1 cellular context compared by ENCODE assay signal in the genomic region with DNA sequence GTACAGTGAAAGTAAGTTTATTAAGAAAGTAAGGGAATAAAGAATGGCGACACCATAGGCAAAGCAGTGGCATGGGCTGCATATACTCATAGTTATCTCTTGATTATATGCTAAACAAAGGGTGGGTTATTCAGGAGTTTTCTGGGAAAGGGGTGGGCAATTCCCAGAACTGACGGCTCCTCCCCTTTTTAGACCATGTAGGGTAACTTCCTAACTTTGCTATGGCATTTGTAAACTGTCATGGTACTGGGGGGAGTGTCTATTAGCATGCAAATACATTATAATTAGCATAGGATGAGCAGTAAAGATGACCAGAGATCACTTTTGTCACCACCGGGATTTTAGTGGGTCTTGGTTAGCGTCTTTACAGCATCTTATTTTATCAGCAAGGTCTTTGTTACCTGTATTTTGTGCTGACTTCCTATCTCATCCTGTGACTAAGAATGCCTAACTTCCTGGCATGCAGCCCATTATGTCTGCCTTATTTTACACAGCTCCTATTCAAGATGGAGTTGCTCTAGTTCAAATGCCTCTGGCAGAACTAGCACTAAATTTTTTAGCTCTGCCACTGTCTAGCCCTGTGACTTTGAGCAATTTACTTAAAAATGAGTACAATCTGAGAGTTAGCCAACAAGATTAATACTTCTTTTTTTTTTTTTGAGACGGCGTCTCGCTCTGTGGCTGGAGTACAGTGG.
TF ChIP-seq lines count a peak whose summit lies in the region.

No MANE protein-coding gene starts in this region.

TF ChIP-seq in K562, 482 proteins besides CTCF, POLR2A, EP300 and RAD21 (continued from another document and continues in another):
- TF ChIP-seq TBP (optimal IDR thresholded peaks at IDR 0.05; ENCODE audit: low read depth, low read length) (no peak), ZNF696 (CRISPR knock-in tag; conservative IDR thresholded peaks at IDR 0.05) (no peak), NFIC (IDR thresholded peaks at IDR 0.05) (peak; percentile 80), ZNF668 (CRISPR knock-in tag; IDR thresholded peaks at IDR 0.05) (peak; percentile 93), MAFK (IDR thresholded peaks at IDR 0.05; ENCODE audit: low read length) (no peak), KLF6 (CRISPR knock-in tag; IDR thresholded peaks at IDR 0.05; ENCODE audit: borderline replicate concordance) (peak; percentile 82; the same call in 1 of the 2 replicates), KLF13 (tag; IDR thresholded peaks at IDR 0.05; ENCODE audit: borderline replicate concordance, low read depth) (peak; percentile 73), L3MBTL2 (IDR thresholded peaks at IDR 0.05) (no peak), ZKSCAN8 (CRISPR knock-in tag; IDR thresholded peaks at IDR 0.05) (no peak), ZNF551 (CRISPR knock-in tag; IDR thresholded peaks at IDR 0.05) (no peak), ELF2 (CRISPR knock-in tag; IDR thresholded peaks at IDR 0.05) (no peak), MCM3 (IDR thresholded peaks at IDR 0.05) (no peak), DDX20 (tag; IDR thresholded peaks at IDR 0.05; ENCODE audit: low read depth) (peak; percentile 94), RFX5 (IDR thresholded peaks at IDR 0.05; ENCODE audit: low read depth, low read length) (no peak), TEAD2 (tag; IDR thresholded peaks at IDR 0.05) (0 out of 2 replicates have a peak, but pooled peaks have one; percentile 36), POLR2B (IDR thresholded peaks at IDR 0.05; ENCODE audit: low read depth, partially characterized antibody) (no peak), SMAD4 (CRISPR knock-in tag; conservative IDR thresholded peaks at IDR 0.05) (peak; percentile 94), ZNF175 (CRISPR knock-in tag; IDR thresholded peaks at IDR 0.05; ENCODE audit: low read depth) (peak; percentile 81; the same call in 1 of the 2 replicates), ZSCAN29 (IDR thresholded peaks at IDR 0.05) (no peak), ZNF589 (CRISPR knock-in tag; IDR thresholded peaks at IDR 0.05; ENCODE audit: low read depth) (peak; percentile 80; the same call in 1 of the 2 replicates), NFIX (CRISPR knock-in tag; IDR thresholded peaks at IDR 0.05; ENCODE audit: low read depth) (0 out of 2 replicates have a peak, but pooled peaks have one; percentile 23), ZNF79 (CRISPR knock-in tag; IDR thresholded peaks at IDR 0.05; ENCODE audit: low read depth) (no peak), ZNF766 (CRISPR knock-in tag; conservative IDR thresholded peaks at IDR 0.05) (peak; percentile 56; the same call in 1 of the 2 replicates), RFX7 (CRISPR knock-in tag; IDR thresholded peaks at IDR 0.05) (no peak), NR4A1 (CRISPR knock-in tag; IDR thresholded peaks at IDR 0.05) (no peak), NR4A1 (tag; IDR thresholded peaks at IDR 0.05) (peak; percentile 94), PTRF (tag; IDR thresholded peaks at IDR 0.05) (peak; percentile 91)
- TF ChIP-seq, protein P1, sequence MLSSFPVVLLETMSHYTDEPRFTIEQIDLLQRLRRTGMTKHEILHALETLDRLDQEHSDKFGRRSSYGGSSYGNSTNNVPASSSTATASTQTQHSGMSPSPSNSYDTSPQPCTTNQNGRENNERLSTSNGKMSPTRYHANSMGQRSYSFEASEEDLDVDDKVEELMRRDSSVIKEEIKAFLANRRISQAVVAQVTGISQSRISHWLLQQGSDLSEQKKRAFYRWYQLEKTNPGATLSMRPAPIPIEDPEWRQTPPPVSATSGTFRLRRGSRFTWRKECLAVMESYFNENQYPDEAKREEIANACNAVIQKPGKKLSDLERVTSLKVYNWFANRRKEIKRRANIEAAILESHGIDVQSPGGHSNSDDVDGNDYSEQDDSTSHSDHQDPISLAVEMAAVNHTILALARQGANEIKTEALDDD (IDR thresholded peaks at IDR 0.05): peak; percentile 37; the same call in 1 of the 2 replicates
- TF ChIP-seq, protein P2, sequence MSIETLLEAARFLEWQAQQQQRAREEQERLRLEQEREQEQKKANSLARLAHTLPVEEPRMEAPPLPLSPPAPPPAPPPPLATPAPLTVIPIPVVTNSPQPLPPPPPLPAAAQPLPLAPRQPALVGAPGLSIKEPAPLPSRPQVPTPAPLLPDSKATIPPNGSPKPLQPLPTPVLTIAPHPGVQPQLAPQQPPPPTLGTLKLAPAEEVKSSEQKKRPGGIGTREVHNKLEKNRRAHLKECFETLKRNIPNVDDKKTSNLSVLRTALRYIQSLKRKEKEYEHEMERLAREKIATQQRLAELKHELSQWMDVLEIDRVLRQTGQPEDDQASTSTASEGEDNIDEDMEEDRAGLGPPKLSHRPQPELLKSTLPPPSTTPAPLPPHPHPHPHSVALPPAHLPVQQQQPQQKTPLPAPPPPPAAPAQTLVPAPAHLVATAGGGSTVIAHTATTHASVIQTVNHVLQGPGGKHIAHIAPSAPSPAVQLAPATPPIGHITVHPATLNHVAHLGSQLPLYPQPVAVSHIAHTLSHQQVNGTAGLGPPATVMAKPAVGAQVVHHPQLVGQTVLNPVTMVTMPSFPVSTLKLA (conservative IDR thresholded peaks at IDR 0.05): no peak
- TF ChIP-seq, protein P3, sequence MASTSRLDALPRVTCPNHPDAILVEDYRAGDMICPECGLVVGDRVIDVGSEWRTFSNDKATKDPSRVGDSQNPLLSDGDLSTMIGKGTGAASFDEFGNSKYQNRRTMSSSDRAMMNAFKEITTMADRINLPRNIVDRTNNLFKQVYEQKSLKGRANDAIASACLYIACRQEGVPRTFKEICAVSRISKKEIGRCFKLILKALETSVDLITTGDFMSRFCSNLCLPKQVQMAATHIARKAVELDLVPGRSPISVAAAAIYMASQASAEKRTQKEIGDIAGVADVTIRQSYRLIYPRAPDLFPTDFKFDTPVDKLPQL (IDR thresholded peaks at IDR 0.05; ENCODE audit: extremely low read depth, insufficient read length): no peak
- TF ChIP-seq, protein P4, sequence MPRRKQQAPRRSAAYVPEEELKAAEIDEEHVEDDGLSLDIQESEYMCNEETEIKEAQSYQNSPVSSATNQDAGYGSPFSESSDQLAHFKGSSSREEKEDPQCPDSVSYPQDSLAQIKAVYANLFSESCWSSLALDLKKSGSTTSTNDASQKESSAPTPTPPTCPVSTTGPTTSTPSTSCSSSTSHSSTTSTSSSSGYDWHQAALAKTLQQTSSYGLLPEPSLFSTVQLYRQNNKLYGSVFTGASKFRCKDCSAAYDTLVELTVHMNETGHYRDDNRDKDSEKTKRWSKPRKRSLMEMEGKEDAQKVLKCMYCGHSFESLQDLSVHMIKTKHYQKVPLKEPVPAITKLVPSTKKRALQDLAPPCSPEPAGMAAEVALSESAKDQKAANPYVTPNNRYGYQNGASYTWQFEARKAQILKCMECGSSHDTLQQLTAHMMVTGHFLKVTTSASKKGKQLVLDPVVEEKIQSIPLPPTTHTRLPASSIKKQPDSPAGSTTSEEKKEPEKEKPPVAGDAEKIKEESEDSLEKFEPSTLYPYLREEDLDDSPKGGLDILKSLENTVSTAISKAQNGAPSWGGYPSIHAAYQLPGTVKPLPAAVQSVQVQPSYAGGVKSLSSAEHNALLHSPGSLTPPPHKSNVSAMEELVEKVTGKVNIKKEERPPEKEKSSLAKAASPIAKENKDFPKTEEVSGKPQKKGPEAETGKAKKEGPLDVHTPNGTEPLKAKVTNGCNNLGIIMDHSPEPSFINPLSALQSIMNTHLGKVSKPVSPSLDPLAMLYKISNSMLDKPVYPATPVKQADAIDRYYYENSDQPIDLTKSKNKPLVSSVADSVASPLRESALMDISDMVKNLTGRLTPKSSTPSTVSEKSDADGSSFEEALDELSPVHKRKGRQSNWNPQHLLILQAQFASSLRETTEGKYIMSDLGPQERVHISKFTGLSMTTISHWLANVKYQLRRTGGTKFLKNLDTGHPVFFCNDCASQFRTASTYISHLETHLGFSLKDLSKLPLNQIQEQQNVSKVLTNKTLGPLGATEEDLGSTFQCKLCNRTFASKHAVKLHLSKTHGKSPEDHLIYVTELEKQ (CRISPR knock-in tag; IDR thresholded peaks at IDR 0.05): peak; percentile 87
- TF ChIP-seq, protein P5, sequence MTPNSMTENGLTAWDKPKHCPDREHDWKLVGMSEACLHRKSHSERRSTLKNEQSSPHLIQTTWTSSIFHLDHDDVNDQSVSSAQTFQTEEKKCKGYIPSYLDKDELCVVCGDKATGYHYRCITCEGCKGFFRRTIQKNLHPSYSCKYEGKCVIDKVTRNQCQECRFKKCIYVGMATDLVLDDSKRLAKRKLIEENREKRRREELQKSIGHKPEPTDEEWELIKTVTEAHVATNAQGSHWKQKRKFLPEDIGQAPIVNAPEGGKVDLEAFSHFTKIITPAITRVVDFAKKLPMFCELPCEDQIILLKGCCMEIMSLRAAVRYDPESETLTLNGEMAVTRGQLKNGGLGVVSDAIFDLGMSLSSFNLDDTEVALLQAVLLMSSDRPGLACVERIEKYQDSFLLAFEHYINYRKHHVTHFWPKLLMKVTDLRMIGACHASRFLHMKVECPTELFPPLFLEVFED (CRISPR knock-in tag; conservative IDR thresholded peaks at IDR 0.05): no peak
- TF ChIP-seq, protein P6, sequence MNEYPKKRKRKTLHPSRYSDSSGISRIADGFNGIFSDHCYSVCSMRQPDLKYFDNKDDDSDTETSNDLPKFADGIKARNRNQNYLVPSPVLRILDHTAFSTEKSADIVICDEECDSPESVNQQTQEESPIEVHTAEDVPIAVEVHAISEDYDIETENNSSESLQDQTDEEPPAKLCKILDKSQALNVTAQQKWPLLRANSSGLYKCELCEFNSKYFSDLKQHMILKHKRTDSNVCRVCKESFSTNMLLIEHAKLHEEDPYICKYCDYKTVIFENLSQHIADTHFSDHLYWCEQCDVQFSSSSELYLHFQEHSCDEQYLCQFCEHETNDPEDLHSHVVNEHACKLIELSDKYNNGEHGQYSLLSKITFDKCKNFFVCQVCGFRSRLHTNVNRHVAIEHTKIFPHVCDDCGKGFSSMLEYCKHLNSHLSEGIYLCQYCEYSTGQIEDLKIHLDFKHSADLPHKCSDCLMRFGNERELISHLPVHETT (CRISPR knock-in tag; conservative IDR thresholded peaks at IDR 0.05 in 1 of 2, IDR thresholded peaks at IDR 0.05 in 1 of 2): peak in 1 of 2 experiments; percentile 31; a peak in 1 of 4 replicates
- TF ChIP-seq, protein P7, sequence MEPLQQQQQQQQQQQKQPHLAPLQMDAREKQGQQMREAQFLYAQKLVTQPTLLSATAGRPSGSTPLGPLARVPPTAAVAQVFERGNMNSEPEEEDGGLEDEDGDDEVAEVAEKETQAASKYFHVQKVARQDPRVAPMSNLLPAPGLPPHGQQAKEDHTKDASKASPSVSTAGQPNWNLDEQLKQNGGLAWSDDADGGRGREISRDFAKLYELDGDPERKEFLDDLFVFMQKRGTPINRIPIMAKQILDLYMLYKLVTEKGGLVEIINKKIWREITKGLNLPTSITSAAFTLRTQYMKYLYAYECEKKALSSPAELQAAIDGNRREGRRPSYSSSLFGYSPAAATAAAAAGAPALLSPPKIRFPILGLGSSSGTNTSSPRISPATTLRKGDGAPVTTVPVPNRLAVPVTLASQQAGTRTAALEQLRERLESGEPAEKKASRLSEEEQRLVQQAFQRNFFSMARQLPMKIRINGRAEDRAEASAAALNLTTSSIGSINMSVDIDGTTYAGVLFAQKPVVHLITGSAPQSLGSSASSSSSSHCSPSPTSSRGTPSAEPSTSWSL (CRISPR knock-in tag; IDR thresholded peaks at IDR 0.05; ENCODE audit: borderline replicate concordance): no peak
- TF ChIP-seq, protein P8, sequence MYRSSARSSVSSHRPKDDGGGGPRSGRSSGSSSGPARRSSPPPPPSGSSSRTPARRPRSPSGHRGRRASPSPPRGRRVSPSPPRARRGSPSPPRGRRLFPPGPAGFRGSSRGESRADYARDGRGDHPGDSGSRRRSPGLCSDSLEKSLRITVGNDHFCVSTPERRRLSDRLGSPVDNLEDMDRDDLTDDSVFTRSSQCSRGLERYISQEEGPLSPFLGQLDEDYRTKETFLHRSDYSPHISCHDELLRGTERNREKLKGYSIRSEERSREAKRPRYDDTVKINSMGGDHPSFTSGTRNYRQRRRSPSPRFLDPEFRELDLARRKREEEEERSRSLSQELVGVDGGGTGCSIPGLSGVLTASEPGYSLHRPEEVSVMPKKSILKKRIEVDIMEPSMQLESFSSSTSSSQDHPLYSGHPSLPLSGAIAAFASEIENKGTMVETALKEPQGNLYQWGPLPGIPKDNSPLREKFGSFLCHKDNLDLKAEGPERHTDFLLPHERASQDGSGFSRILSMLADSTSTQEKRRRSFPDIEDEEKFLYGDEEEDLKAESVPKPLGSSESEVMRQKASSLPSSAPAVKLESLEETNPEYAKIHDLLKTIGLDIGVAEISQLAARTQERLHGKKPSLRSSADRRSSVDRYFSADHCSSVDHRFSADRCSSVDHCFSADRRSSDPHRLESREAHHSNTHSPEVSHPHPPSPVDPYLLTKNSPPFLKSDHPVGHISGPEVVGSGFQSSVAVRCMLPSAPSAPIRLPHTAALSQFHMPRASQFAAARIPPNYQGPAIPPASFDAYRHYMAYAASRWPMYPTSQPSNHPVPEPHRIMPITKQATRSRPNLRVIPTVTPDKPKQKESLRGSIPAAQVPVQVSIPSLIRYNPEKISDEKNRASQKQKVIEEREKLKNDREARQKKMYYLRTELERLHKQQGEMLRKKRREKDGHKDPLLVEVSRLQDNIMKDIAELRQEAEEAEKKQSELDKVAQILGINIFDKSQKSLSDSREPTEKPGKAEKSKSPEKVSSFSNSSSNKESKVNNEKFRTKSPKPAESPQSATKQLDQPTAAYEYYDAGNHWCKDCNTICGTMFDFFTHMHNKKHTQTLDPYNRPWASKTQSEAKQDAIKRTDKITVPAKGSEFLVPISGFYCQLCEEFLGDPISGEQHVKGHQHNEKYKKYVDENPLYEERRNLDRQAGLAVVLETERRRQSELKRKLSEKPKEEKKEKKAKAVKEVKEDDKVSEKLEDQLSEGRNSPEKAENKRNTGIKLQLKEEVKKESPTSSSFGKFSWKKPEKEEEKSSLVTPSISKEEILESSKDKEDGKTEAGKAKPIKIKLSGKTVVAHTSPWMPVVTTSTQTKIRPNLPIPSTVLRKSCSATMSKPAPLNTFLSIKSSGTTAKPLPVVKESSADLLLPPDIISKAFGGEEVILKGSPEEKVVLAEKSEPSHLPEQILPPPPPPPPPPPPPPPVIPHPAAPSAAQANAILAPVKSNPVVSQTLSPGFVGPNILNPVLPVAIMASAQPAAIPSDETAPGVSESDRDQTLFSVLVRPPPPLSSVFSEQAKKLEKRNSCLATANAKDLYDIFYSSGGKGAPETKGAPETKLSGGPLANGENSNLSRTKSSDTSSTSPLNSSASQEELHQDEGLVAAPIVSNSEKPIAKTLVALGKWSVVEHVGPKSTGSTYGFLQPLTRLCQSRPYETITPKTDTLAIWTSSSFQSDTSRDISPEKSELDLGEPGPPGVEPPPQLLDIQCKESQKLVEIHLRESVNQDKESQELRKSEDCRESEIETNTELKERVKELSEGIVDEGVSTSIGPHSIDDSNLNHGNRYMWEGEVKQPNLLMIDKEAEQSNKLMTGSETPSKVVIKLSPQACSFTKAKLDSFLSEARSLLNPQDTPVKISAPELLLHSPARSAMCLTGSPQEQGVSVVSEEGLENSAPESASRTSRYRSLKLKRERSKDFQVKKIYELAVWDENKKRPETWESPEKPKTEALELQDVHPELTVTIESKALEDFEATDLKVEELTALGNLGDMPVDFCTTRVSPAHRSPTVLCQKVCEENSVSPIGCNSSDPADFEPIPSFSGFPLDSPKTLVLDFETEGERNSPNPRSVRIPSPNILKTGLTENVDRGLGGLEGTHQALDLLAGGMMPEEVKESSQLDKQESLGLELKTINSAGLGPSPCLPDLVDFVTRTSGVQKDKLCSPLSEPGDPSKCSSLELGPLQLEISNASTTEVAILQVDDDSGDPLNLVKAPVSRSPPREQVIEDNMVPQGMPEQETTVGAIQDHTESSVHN (IDR thresholded peaks at IDR 0.05; ENCODE audit: borderline replicate concordance in 1 of 2, low read depth in 1 of 2): no peak
- TF ChIP-seq, protein P9, sequence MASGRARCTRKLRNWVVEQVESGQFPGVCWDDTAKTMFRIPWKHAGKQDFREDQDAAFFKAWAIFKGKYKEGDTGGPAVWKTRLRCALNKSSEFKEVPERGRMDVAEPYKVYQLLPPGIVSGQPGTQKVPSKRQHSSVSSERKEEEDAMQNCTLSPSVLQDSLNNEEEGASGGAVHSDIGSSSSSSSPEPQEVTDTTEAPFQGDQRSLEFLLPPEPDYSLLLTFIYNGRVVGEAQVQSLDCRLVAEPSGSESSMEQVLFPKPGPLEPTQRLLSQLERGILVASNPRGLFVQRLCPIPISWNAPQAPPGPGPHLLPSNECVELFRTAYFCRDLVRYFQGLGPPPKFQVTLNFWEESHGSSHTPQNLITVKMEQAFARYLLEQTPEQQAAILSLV (tag; IDR thresholded peaks at IDR 0.05): peak; percentile 80
